Comparison of ENCODE assay signal across 1 cellular context in the genomic region with DNA sequence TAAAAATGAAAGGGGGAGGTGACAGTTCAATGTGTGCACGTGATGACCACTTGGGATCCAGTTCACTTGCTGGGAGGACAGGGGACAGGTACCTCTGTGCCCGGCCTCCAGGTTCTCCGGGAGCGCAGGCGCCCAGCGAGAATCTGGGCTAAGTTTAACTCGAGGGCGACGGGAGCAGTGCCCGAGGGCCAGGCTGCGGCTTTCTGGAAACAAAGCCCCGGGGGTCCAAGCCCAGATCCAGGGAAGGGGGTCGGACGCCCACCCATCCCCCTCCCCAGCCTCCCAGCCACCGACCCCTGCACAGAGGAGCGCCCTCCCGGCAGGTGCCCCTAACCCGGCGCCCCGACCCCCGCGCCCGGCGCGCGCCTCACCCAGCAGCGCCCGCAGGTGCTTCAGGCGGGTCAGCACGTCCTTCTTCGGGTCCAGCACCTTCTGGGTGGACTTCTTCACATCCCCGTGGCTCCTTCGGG.
TF ChIP-seq lines count a peak whose summit lies in the region.

No MANE protein-coding gene starts in this region.

TF ChIP-seq in GM23338, 12 proteins besides CTCF, POLR2A, EP300 and RAD21 (continued from another document):
- no peak for TF ChIP-seq CREB1 (CRISPR knock-in tag; IDR thresholded peaks at IDR 0.05; ENCODE audit: low read depth)
- no peak for TF ChIP-seq REST (IDR thresholded peaks at IDR 0.05; ENCODE audit: unreplicated experiment)
- TF ChIP-seq JUNB (IDR thresholded peaks at IDR 0.05; ENCODE audit: unreplicated experiment), result no peak
- no peak for TF ChIP-seq NANOG (IDR thresholded peaks at IDR 0.05; ENCODE audit: borderline replicate concordance)
